ENCODE assay signal across 8 cellular contexts in the genomic region with DNA sequence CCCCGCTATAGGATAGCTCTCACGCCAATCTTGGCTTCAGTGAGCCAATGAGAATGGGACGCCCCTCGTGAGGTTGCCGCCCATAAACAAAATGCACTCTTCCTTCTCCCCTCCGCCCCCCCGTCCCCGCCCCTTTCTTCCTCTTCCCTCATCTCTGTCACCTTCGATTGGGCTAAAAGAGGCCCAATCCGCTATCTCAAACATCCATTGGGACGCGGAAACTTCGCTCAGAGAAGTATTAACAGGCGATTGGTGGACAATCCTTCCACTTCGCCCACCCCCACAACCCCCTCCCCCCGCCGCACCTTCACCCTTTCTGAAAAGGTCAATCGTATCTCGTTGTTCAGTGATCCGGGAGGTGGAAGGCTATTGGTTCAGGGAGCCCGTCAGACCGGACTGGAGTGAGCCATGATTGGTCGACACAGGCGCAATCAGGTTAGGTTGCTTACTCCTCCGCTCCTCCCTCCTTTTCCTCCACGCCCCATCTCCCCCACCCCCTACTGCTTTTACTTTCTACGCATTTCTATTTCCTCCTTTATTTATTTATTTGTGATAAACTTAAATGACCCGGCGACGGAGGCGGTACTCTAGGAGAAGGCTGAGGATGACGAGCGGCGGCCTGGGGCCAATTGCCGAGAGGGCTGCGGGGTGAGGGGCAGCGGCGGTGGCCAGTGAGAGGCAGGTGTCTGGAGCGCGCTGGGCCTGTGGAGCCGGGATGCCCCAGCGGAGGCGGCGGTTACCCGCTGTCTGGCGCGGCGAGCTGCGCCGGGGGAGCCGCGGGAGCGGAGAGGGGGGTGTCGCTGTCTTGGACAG. TPM values are rescaled to one million over a fixed set of nuclear protein-coding genes. Genes with fewer than 3 reads are reported as not detected.
DNase-seq lines count a peak whose midpoint lies in the region; ATAC-seq and TF ChIP-seq lines count a peak whose summit lies in the region.

No MANE protein-coding gene starts in this region.

- peak; percentile 99 for DNase-seq in DMS53 treated with DMSO at 0.1 percent for 48 hours (lab: John Stamatoyannopoulos, UW; ENCODE audit: unreplicated experiment)
- DNase-seq in KBM-7: peak; percentile 99
- DNase-seq in Panc1 (ENCODE audit: low read depth, low spot score): peak; percentile 99
- peak; percentile 93 to 98 for DNase-seq in activated T-cell treated with anti-CD3 and anti-CD28 coated beads, Interleukin-2, amount 50 U/mL, for 72 hours
- DNase-seq in stimulated activated CD8-positive, alpha-beta memory T cell treated with anti-CD3 and anti-CD28 coated beads, Interleukin-4, amount 100 ng/mL, for 48 hours: peak; percentile 94

- H3K4me3 Mint-ChIP-seq in activated T-cell treated with anti-CD3 and anti-CD28 coated beads, Interleukin-2, amount 50 U/mL, for 72 hours: peak overlapping the region; percentile 96 to 99

- no peaks in the 10 kb centered on the region for H3K27me3 ChIP-seq in Panc1 (ENCODE audit: control insufficient read depth, insufficient read depth, low read length)
- no peaks in the 10 kb centered on the region for H3K27me3 ChIP-seq in mucosa of stomach (ENCODE audit: control insufficient read depth, insufficient read depth, low read length)

- CTCF ChIA-PET in Panc1 (lab: Charles Lee): no interaction called here

- H3K9me3 ChIP-seq in Panc1 (ENCODE audit: control insufficient read depth, insufficient read depth, low read depth, low read length) (no peaks in the 10 kb centered on the region), mucosa of stomach (ENCODE audit: control insufficient read depth, low read length) (no peaks in the 10 kb centered on the region)

- POLR2A ChIA-PET in Panc1 (lab: Charles Lee): interaction anchor here (0.6 to 0.7 kb wide), 2 partner anchors 199 to 1110 kb away, joined by 3 to 4 read pairs; no protein-coding TSS in a partner anchor

- peaks cover 37% of the 10 kb centered on the region for H3K4me1 Mint-ChIP-seq in activated T-cell treated with anti-CD3 and anti-CD28 coated beads, Interleukin-2, amount 50 U/mL, for 72 hours (ENCODE audit: low read depth)

- no peaks in the 10 kb centered on the region for H3K9me3 Mint-ChIP-seq in activated T-cell treated with anti-CD3 and anti-CD28 coated beads, Interleukin-2, amount 50 U/mL, for 72 hours

- peak overlapping the region; percentile 93 for H3K27ac ChIP-seq in Panc1 (ENCODE audit: low read length)

- TF ChIP-seq CTCF in Panc1 (IDR thresholded peaks at IDR 0.05): no peak

- peak overlapping the region; percentile 91 for H3K9ac ChIP-seq in mucosa of stomach (ENCODE audit: low read length)

- no TSS peak for BruUV-seq in Panc1 (replicated peaks; lab: Mats Ljungman, UMichigan)

- ATAC-seq in GM21723 (IDR thresholded peaks at IDR 0.05; ENCODE audit: unreplicated experiment): peak; percentile 81
- peak; percentile 94 for ATAC-seq in Panc1
- peak; percentile 83 to 84 for ATAC-seq in activated T-cell treated with anti-CD3 and anti-CD28 coated beads, Interleukin-2, amount 50 U/mL, for 72 hours (replicated peaks in 1 of 2)
- ATAC-seq in esophagus mucosa: peak; percentile 95

- in situ Hi-C loops in KBM-7 (cut with MboI; ENCODE audit: low pct_unique_long_range_greater_than_20kb, low sequenced_read_pairs) (no loop called here), Panc1 (cut with HindIII; ENCODE audit: low pct_unique_long_range_greater_than_20kb, low sequenced_read_pairs) (no loop called here)

- H3K36me3 Mint-ChIP-seq in activated T-cell treated with anti-CD3 and anti-CD28 coated beads, Interleukin-2, amount 50 U/mL, for 72 hours (ENCODE audit: insufficient read depth in 2 of 2): peaks cover 3 to 4% of the 10 kb centered on the region in 2 donors

- intact Hi-C loops in Panc1 (cut with micrococcal nuclease; ENCODE audit: unreplicated experiment): no loop called here

- H3K27me3 Mint-ChIP-seq in activated T-cell treated with anti-CD3 and anti-CD28 coated beads, Interleukin-2, amount 50 U/mL, for 72 hours (ENCODE audit: low read depth): no peaks in the 10 kb centered on the region

- H3K36me3 ChIP-seq in Panc1 (ENCODE audit: control insufficient read depth, insufficient read depth, low read length) (no peaks in the 10 kb centered on the region; the same call in 1 of the 2 replicates), mucosa of stomach (ENCODE audit: control insufficient read depth, insufficient read depth, low read length) (no peaks in the 10 kb centered on the region)

- peaks cover 10% of the 10 kb centered on the region; the same call in 1 of the 2 replicates for H3K4me1 ChIP-seq in Panc1 (ENCODE audit: control insufficient read depth, insufficient read depth, low read length)
- no peaks in the 10 kb centered on the region for H3K4me1 ChIP-seq in mucosa of stomach (ENCODE audit: control insufficient read depth, insufficient read depth, low read length)

- peak overlapping the region; percentile 99 for H3K27ac Mint-ChIP-seq in activated T-cell treated with anti-CD3 and anti-CD28 coated beads, Interleukin-2, amount 50 U/mL, for 72 hours

- H3K4me3 ChIP-seq in Panc1 (ENCODE audit: low read depth in 2 of 2, low read length in 2 of 2) (peak overlapping the region; percentile 66 to 87), mucosa of stomach (ENCODE audit: low read length) (peak overlapping the region; percentile 66)

RNA-seq across cellular contexts. Expression of a gene that starts 0.4 kb away (rescaled TPM):
- total RNA-seq in Panc1 (2021; ENCODE audit: unreplicated experiment) (4.1 TPM), esophagus mucosa (7.3 TPM)
- polyA plus RNA-seq in Panc1 (2012; ENCODE audit: insufficient read length): 1.7 TPM
- total RNA-seq in activated T-cell treated with anti-CD3 and anti-CD28 coated beads, Interleukin-2, amount 50 U/mL, for 72 hours: 10 to 100 TPM; 19.8 to 23.1 TPM

Comparison
In these comparisons a context has a peak if more than half of its experiments do, and no peak if none do; other contexts are left out.
1. Peak in every context shown above with its lines: DNase-seq, ATAC-seq, H3K4me3 ChIP-seq and H3K27ac ChIP-seq.